Comparison of ENCODE assay signal across 18 cellular contexts in the genomic region with DNA sequence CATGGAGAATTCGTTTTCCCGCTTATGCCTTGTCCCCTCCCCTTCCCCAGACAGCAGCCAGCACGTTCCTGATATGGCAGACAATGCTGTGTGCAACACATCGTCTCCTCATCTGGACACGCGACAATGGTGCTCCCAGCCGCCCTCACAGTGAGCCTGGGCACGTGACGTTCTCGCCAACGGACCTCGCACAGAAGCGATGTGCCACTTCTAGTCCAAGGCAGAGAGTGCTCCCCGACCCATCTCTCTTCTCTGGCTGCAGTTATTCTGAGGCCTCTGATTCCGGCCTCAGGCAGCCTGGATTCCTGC.
DNase-seq lines count a peak whose midpoint lies in the region; ATAC-seq and TF ChIP-seq lines count a peak whose summit lies in the region.
"Had no signal": no experiment of that assay in that cellular context is flagged by ENCODE, and none has a peak within 500 bp of the region (broad histone marks: within the 10 kb centered on the region; RNA-seq: fewer than 3 reads in every experiment).

No MANE protein-coding gene starts in this region.

- H3K27ac ChIP-seq in KMS-11 (peak overlapping the region; percentile 93), endodermal cell (ENCODE audit: low read depth, low read length) (no peak overlapping the region), neuronal stem cell (replicated peaks; ENCODE audit: low read length) (no peak overlapping the region), dorsolateral prefrontal cortex (no peak overlapping the region)
- H3K27ac ChIP-seq: C4-2B had no signal

- no peak overlapping the region for H2BK120ac ChIP-seq in neuronal stem cell (ENCODE audit: low read depth, low read length)

- H3K79me2 ChIP-seq in KMS-11 (ENCODE audit: insufficient read depth, low read depth): no peaks in the 10 kb centered on the region

- H3K4me2 ChIP-seq in KMS-11 (peak overlapping the region; percentile 78), neuronal stem cell (ENCODE audit: insufficient read depth, low read length, poor library complexity, severe bottlenecking) (no peak overlapping the region)
- H3K4me2 ChIP-seq: GM23338 had no signal

- H4K91ac ChIP-seq in neuronal stem cell (ENCODE audit: low read depth, low read length, poor library complexity): peak overlapping the region; percentile 96

- DNase-seq in RPMI8226: peak; percentile 45
- DNase-seq in endodermal cell: peak; percentile 20
- no peak for DNase-seq in neuronal stem cell (ENCODE audit: low spot score)
- DNase-seq in dorsolateral prefrontal cortex: no peak
- no peak for DNase-seq in nephron progenitor cell
- DNase-seq in activated CD8-positive, alpha-beta T cell treated with anti-CD3 and anti-CD28 coated beads for 36 hours: no peak
- DNase-seq: CD4-positive, CD25-positive, alpha-beta regulatory T cell; CD8-positive, alpha-beta T cell; DMS 273 treated with DMSO at 0.1 percent for 48 hours; DMS79; EL; GF-D8; HFFc6 had no signal

- H3K4me1 Mint-ChIP-seq in endodermal cell (no peaks in the 10 kb centered on the region), nephron progenitor cell (peaks cover 43% of the 10 kb centered on the region)
- no peaks in the 10 kb centered on the region for H3K4me1 Mint-ChIP-seq in activated CD8-positive, alpha-beta T cell treated with anti-CD3 and anti-CD28 coated beads for 36 hours (ENCODE audit: low read depth)
- H3K4me1 Mint-ChIP-seq: CD4-positive, CD25-positive, alpha-beta regulatory T cell; GM23338 had no signal

- intact Hi-C loops in dorsolateral prefrontal cortex (cut with DNase I): no loop called here
- intact Hi-C loops in activated CD8-positive, alpha-beta T cell treated with anti-CD3 and anti-CD28 coated beads for 36 hours (cut with micrococcal nuclease): no loop called here

- no peak for TF ChIP-seq CTCF in KMS-11 (conservative IDR thresholded peaks at IDR 0.05; ENCODE audit: low read depth, low read length)
- no peak for TF ChIP-seq CTCF in endodermal cell (conservative IDR thresholded peaks at IDR 0.05)
- no peak for TF ChIP-seq CTCF in dorsolateral prefrontal cortex (IDR thresholded peaks at IDR 0.05 in 54 of 56, conservative IDR thresholded peaks at IDR 0.05 in 2 of 56; ENCODE audit: low read depth in 1 of 56, partially characterized antibody in 56 of 56)
- no peak for TF ChIP-seq CTCF in nephron progenitor cell (IDR thresholded peaks at IDR 0.05)
- no peak for TF ChIP-seq CTCF in activated CD8-positive, alpha-beta T cell treated with anti-CD3 and anti-CD28 coated beads for 36 hours (IDR thresholded peaks at IDR 0.05)

- 86 to 87% methylated on average over 14 to 15 of the region's 15 CpGs for WGBS in endodermal cell (ENCODE audit: insufficient coverage in 1 of 2, insufficient read length in 1 of 2), 2 experiments
- no CpG with 5 or more reads among the region's 15 CpGs for WGBS in neuronal stem cell (ENCODE audit: extremely low coverage in 2 of 2, insufficient read length in 2 of 2, insufficient replicate concordance in 1 of 2), 2 donors

- H2AK5ac ChIP-seq in neuronal stem cell (ENCODE audit: low read depth, low read length): peak overlapping the region; percentile 47

- peak overlapping the region; percentile 49; the same call in 1 of the 2 replicates for H3K9ac ChIP-seq in KMS-11
- no peak overlapping the region for H3K9ac ChIP-seq in endodermal cell (ENCODE audit: extremely low read depth, low read length, poor library complexity, severe bottlenecking)
- H3K9ac ChIP-seq in neuronal stem cell (ENCODE audit: low read depth, low read length, poor library complexity): peak overlapping the region; percentile 53

- no peak for ATAC-seq in SK-N-SH treated with all-trans-retinoic acid at 6 μM for 48 hours
- ATAC-seq in activated CD8-positive, alpha-beta T cell treated with anti-CD3 and anti-CD28 coated beads for 36 hours: no peak
- ATAC-seq: CD8-positive, alpha-beta T cell; GM23338 had no signal

- H2BK12ac ChIP-seq in neuronal stem cell (ENCODE audit: low read length): peak overlapping the region; percentile 82

- H3K18ac ChIP-seq in neuronal stem cell (ENCODE audit: low read length): peak overlapping the region; percentile 50

- H3K14ac ChIP-seq in neuronal stem cell (ENCODE audit: low read length): peak overlapping the region; percentile 14

- H3K36me3 ChIP-seq in KMS-11 (ENCODE audit: insufficient read depth) (no peaks in the 10 kb centered on the region), endodermal cell (ENCODE audit: control insufficient read depth, insufficient read depth, low read length) (no peaks in the 10 kb centered on the region), neuronal stem cell (replicated peaks in 1 of 2; ENCODE audit: control insufficient read depth in 2 of 2, insufficient read depth in 2 of 2, low read length in 2 of 2) (no peaks in the 10 kb centered on the region)
- H3K36me3 ChIP-seq: HAP-1 had no signal

- no peaks in the 10 kb centered on the region for H4K20me1 ChIP-seq in KMS-11 (ENCODE audit: insufficient read depth)

- POLR2A ChIA-PET in activated CD8-positive, alpha-beta T cell treated with anti-CD3 and anti-CD28 coated beads for 36 hours (lab: Charles Lee): no interaction called here

- H3K9me3 Mint-ChIP-seq in endodermal cell (peaks cover 9% of the 10 kb centered on the region), nephron progenitor cell (peaks cover 6% of the 10 kb centered on the region)
- no peaks in the 10 kb centered on the region for H3K9me3 Mint-ChIP-seq in activated CD8-positive, alpha-beta T cell treated with anti-CD3 and anti-CD28 coated beads for 36 hours
- H3K9me3 Mint-ChIP-seq: CD4-positive, CD25-positive, alpha-beta regulatory T cell; CD8-positive, alpha-beta T cell had no signal

- no peak overlapping the region for H3K4me3 Mint-ChIP-seq in endodermal cell
- H3K4me3 Mint-ChIP-seq in nephron progenitor cell: no peak overlapping the region
- H3K4me3 Mint-ChIP-seq in activated CD8-positive, alpha-beta T cell treated with anti-CD3 and anti-CD28 coated beads for 36 hours: no peak overlapping the region
- H3K4me3 Mint-ChIP-seq: CD4-positive, CD25-positive, alpha-beta regulatory T cell; CD8-positive, alpha-beta T cell; GM23338; HFFc6 had no signal

- no peaks in the 10 kb centered on the region for H3K79me1 ChIP-seq in neuronal stem cell (ENCODE audit: low read depth, low read length)

- no peak overlapping the region for H3K4ac ChIP-seq in neuronal stem cell (ENCODE audit: low read length)

- H3K36me3 Mint-ChIP-seq in endodermal cell (ENCODE audit: low read depth): no peaks in the 10 kb centered on the region
- no peaks in the 10 kb centered on the region for H3K36me3 Mint-ChIP-seq in nephron progenitor cell (ENCODE audit: low read depth)
- H3K36me3 Mint-ChIP-seq in activated CD8-positive, alpha-beta T cell treated with anti-CD3 and anti-CD28 coated beads for 36 hours (ENCODE audit: low read depth): no peaks in the 10 kb centered on the region
- H3K36me3 Mint-ChIP-seq: CD4-positive, CD25-positive, alpha-beta regulatory T cell; CD8-positive, alpha-beta T cell had no signal

- no peak overlapping the region for H4K8ac ChIP-seq in neuronal stem cell (ENCODE audit: low read depth, low read length)

- no peaks in the 10 kb centered on the region for H3K27me3 Mint-ChIP-seq in endodermal cell (ENCODE audit: insufficient read depth)
- no peaks in the 10 kb centered on the region for H3K27me3 Mint-ChIP-seq in nephron progenitor cell (ENCODE audit: low read depth, poor library complexity)
- H3K27me3 Mint-ChIP-seq in activated CD8-positive, alpha-beta T cell treated with anti-CD3 and anti-CD28 coated beads for 36 hours: no peaks in the 10 kb centered on the region
- H3K27me3 Mint-ChIP-seq: CD4-positive, CD25-positive, alpha-beta regulatory T cell had no signal

- H3K23ac ChIP-seq in neuronal stem cell (ENCODE audit: low read depth, low read length, poor library complexity): peak overlapping the region; percentile 20

- H3K4me1 ChIP-seq in KMS-11 (ENCODE audit: low read depth, poor library complexity, severe bottlenecking) (peaks cover 75% of the 10 kb centered on the region), endodermal cell (ENCODE audit: control insufficient read depth, insufficient read depth, low read length) (no peaks in the 10 kb centered on the region), neuronal stem cell (ENCODE audit: control insufficient read depth in 2 of 2, insufficient read depth in 1 of 2, low read depth in 1 of 2, low read length in 2 of 2) (peaks cover 7 to 9% of the 10 kb centered on the region in 2 donors)
- H3K4me1 ChIP-seq: HAP-1 had no signal

- H3K27ac Mint-ChIP-seq in endodermal cell (no peak overlapping the region), nephron progenitor cell (no peak overlapping the region)
- no peak overlapping the region for H3K27ac Mint-ChIP-seq in activated CD8-positive, alpha-beta T cell treated with anti-CD3 and anti-CD28 coated beads for 36 hours
- H3K27ac Mint-ChIP-seq: CD4-positive, CD25-positive, alpha-beta regulatory T cell; CD8-positive, alpha-beta T cell; GM23338; HFFc6 had no signal

- no peak overlapping the region for H3K4me3 ChIP-seq in KMS-11 (IDR thresholded peaks at IDR 0.05; ENCODE audit: insufficient read depth, low read depth, low read length)
- H3K4me3 ChIP-seq in endodermal cell (ENCODE audit: low read length): no peak overlapping the region
- peak overlapping the region in 1 of 2 donors; percentile 29 for H3K4me3 ChIP-seq in neuronal stem cell (ENCODE audit: low read length in 2 of 2)
- no peak overlapping the region for H3K4me3 ChIP-seq in dorsolateral prefrontal cortex
- H3K4me3 ChIP-seq: GM23338, HAP-1 had no signal

- peak overlapping the region; percentile 35 for H2BK15ac ChIP-seq in neuronal stem cell (ENCODE audit: low read length)

- CTCF ChIA-PET in activated CD8-positive, alpha-beta T cell treated with anti-CD3 and anti-CD28 coated beads for 36 hours (lab: Charles Lee): no interaction called here

- H3K9me3 ChIP-seq in endodermal cell (ENCODE audit: control insufficient read depth, low read length): peaks cover 5% of the 10 kb centered on the region
- peaks cover 0 to 4% of the 10 kb centered on the region in 2 donors for H3K9me3 ChIP-seq in neuronal stem cell (replicated peaks in 1 of 2; ENCODE audit: control insufficient read depth in 2 of 2, insufficient read depth in 1 of 2, low read depth in 1 of 2, low read length in 2 of 2)
- H3K9me3 ChIP-seq: HAP-1 had no signal

- no peak overlapping the region for H2BK5ac ChIP-seq in neuronal stem cell (ENCODE audit: low read length)

- H2AFZ ChIP-seq in KMS-11 (ENCODE audit: low read depth) (no peak overlapping the region; the same call in 1 of the 2 replicates), neuronal stem cell (ENCODE audit: low read length) (peak overlapping the region; percentile 45)
- H2AFZ ChIP-seq: GM23338 had no signal

- no peaks in the 10 kb centered on the region for H3K27me3 ChIP-seq in KMS-11 (ENCODE audit: insufficient read depth, low read depth)
- no peaks in the 10 kb centered on the region for H3K27me3 ChIP-seq in endodermal cell (ENCODE audit: control insufficient read depth, insufficient read depth, low read length, poor library complexity, severe bottlenecking)
- no peaks in the 10 kb centered on the region for H3K27me3 ChIP-seq in neuronal stem cell (ENCODE audit: control insufficient read depth in 3 of 3, insufficient read depth in 3 of 3, low read depth in 1 of 3, low read length in 3 of 3)
- H3K27me3 ChIP-seq in dorsolateral prefrontal cortex: peaks cover 0 to 7% (median 0%) of the 10 kb centered on the region in 45 donors

TF ChIP-seq in SK-N-SH treated with all-trans-retinoic acid at 6 μM for 48 hours, 23 proteins besides CTCF, POLR2A, EP300 and RAD21 (continues in another document):
- TF ChIP-seq RARB (CRISPR knock-in tag; IDR thresholded peaks at IDR 0.05) (no peak), GLIS3 (CRISPR knock-in tag; IDR thresholded peaks at IDR 0.05) (no peak)

Comparison
In these comparisons a context has a peak if more than half of its experiments do, and no peak if none do; other contexts are left out.
1. DNase-seq: peak in RPMI8226 (single experiment) and endodermal cell (single experiment); none in neuronal stem cell (single experiment), dorsolateral prefrontal cortex (0 of 10), nephron progenitor cell (single experiment) and activated CD8-positive, alpha-beta T cell treated with anti-CD3 and anti-CD28 coated beads for 36 hours (single experiment).